ENCODE assay signal across 29 cellular contexts in the genomic region with DNA sequence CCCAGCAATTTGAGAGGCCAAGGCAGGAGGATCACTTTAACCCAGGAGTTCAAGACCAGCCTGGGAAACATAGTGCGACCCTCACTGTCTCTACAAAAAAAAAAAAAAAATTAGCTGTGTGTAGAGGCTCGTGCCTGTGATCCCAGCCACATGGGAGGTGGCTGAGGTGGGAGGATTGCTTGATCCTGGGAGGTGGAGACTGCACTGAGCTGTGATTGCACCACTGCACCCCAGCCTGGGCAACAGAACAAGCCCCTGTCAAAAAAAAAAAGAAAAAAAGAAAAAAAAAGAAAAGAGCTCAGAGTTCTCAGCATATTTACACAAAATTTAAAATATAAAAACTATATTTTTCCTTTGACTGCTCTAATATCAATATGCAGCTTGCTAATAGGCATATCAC.
"Had no signal": no experiment of that assay in that cellular context is flagged by ENCODE, and none has a peak within 500 bp of the region (broad histone marks: within the 10 kb centered on the region; RNA-seq: fewer than 3 reads in every experiment).

No MANE protein-coding gene starts in this region.

- ATAC-seq: activated naive CD4-positive, alpha-beta T cell treated with anti-CD3 and anti-CD28 coated beads, Interleukin-2, amount 50 U/mL, for 72 hours; activated naive CD8-positive, alpha-beta T cell treated with anti-CD3 and anti-CD28 coated beads, Interleukin-2, amount 50 U/mL, for 24 hours; activated T-cell treated with anti-CD3 and anti-CD28 coated beads, Interleukin-2, amount 50 U/mL, for 4 hours; activated T-cell treated with anti-CD3 and anti-CD28 coated beads, Interleukin-2, amount 50 U/mL, for 72 hours; activated T-helper 17 cell treated with anti-CD3 and anti-CD28 coated beads, Interleukin-2, amount 50 U/mL, for 72 hours; body of pancreas had no signal

- DNase-seq: activated effector memory CD4-positive, alpha-beta T cell treated with anti-CD3 and anti-CD28 coated beads, Interleukin-2, amount 50 U/mL, for 16 hours; activated effector memory CD4-positive, alpha-beta T cell treated with Interleukin-2 at 50 U/mL for 16 hours; activated gamma-delta T cell; activated gamma-delta T cell treated with Interleukin-2 at 50 U/mL for 16 hours; activated naive CD4-positive, alpha-beta T cell; activated naive CD4-positive, alpha-beta T cell treated with anti-CD3 and anti-CD28 coated beads for 36 hours; activated naive CD4-positive, alpha-beta T cell treated with anti-CD3 and anti-CD28 coated beads, Interleukin-2, amount 10 ng/mL, durations not matched to agents 7 days and 5 days; activated naive CD4-positive, alpha-beta T cell treated with anti-CD3 and anti-CD28 coated beads, Interleukin-2, amount 50 U/mL, for 16 hours; activated naive CD4-positive, alpha-beta T cell treated with Interleukin-2 at 50 U/mL for 16 hours; activated naive CD8-positive, alpha-beta T cell treated with anti-CD3 and anti-CD28 coated beads for 36 hours; activated naive CD8-positive, alpha-beta T cell treated with anti-CD3 and anti-CD28 coated beads, Interleukin-2, amount 10 ng/mL, durations not matched to agents 7 days and 5 days; activated naive CD8-positive, alpha-beta T cell treated with anti-CD3 and anti-CD28 coated beads, Interleukin-2, amount 50 U/mL, for 24 hours; activated T-cell treated with anti-CD3 and anti-CD28 coated beads, Interleukin-2, amount 50 U/mL, for 1 hour; activated T-cell treated with anti-CD3 and anti-CD28 coated beads, Interleukin-2, amount 50 U/mL, for 24 hours; activated T-cell treated with anti-CD3 and anti-CD28 coated beads, Interleukin-2, amount 50 U/mL, for 4 hours; activated T-cell treated with anti-CD3 and anti-CD28 coated beads, Interleukin-2, amount 50 U/mL, for 48 hours; activated T-cell treated with anti-CD3 and anti-CD28 coated beads, Interleukin-2, amount 50 U/mL, for 72 hours; adrenal gland; amniotic stem cell; amygdala; anterior cingulate cortex; aorta; body of pancreas; brain microvascular endothelial cell; caudate nucleus; central memory CD4-positive, alpha-beta T cell; cerebellar nuclear complex had no signal
